In genomic region chr1:19484338-19484792, GRCh38 we compare ENCODE assay signal across 8 cellular contexts. TPM values are rescaled to one million over a fixed set of nuclear protein-coding genes. Genes with fewer than 3 reads are reported as not detected.
DNase-seq lines count a peak whose midpoint lies in the region; ATAC-seq, FAIRE-seq and TF ChIP-seq lines count a peak whose summit lies in the region.

No MANE protein-coding gene starts in this region.

- no peaks in the 10 kb centered on the region for H3K27me3 Mint-ChIP-seq in activated naive CD8-positive, alpha-beta T cell
- no peaks in the 10 kb centered on the region for H3K27me3 Mint-ChIP-seq in stimulated activated naive CD8-positive, alpha-beta T cell treated with anti-CD3 and anti-CD28 coated beads, Interleukin-15, Interleukin-2, amounts not matched to agents 100 ng/mL and 50 ng/mL, for 24 hours

- H3K9me3 Mint-ChIP-seq in activated naive CD8-positive, alpha-beta T cell (ENCODE audit: low read depth), result no peaks in the 10 kb centered on the region
- H3K9me3 Mint-ChIP-seq in stimulated activated naive CD8-positive, alpha-beta T cell treated with anti-CD3 and anti-CD28 coated beads, Interleukin-15, Interleukin-2, amounts not matched to agents 100 ng/mL and 50 ng/mL, for 24 hours, result no peaks in the 10 kb centered on the region

- H2AFZ ChIP-seq in keratinocyte (ENCODE audit: control insufficient read depth, low read length), result no peak overlapping the region

- dilution Hi-C loops in keratinocyte (cut with MboI; ENCODE audit: extremely low pct_ligation_motif_present, low sequenced_read_pairs), result no loop called here

- no peak for FAIRE-seq in keratinocyte (lab: Jason Lieb, UNC)

- no peaks in the 10 kb centered on the region for H3K9me3 ChIP-seq in keratinocyte (ENCODE audit: control insufficient read depth, low read depth, low read length)

- peaks cover 7 to 16% of the 10 kb centered on the region in 2 experiments for H3K36me3 ChIP-seq in keratinocyte (ENCODE audit: control insufficient read depth in 2 of 2, extremely low read depth in 1 of 2, insufficient read depth in 2 of 2, low read length in 2 of 2)

- peaks cover 36% of the 10 kb centered on the region for H3K4me1 ChIP-seq in keratinocyte (ENCODE audit: control insufficient read depth, extremely low read depth, insufficient read depth, low read length)

- TF ChIP-seq CTCF in keratinocyte (optimal IDR thresholded peaks at IDR 0.05 in 1 of 3, IDR thresholded peaks at IDR 0.05 in 1 of 3, conservative IDR thresholded peaks at IDR 0.05 in 1 of 3; ENCODE audit: extremely low read depth in 1 of 3, insufficient read depth in 2 of 3, low read length in 3 of 3), result no peak

- peak overlapping the region; percentile 93 for H3K4me3 Mint-ChIP-seq in activated naive CD8-positive, alpha-beta T cell
- peak overlapping the region; percentile 94 for H3K4me3 Mint-ChIP-seq in stimulated activated naive CD8-positive, alpha-beta T cell treated with anti-CD3 and anti-CD28 coated beads, Interleukin-15, Interleukin-2, amounts not matched to agents 100 ng/mL and 50 ng/mL, for 24 hours

- peak overlapping the region; percentile 83 for H3K27ac ChIP-seq in keratinocyte (ENCODE audit: control insufficient read depth, insufficient read depth, low read length)

- peaks cover 74% of the 10 kb centered on the region for H3K4me1 Mint-ChIP-seq in activated naive CD8-positive, alpha-beta T cell (ENCODE audit: low read depth)
- peaks cover 71% of the 10 kb centered on the region for H3K4me1 Mint-ChIP-seq in stimulated activated naive CD8-positive, alpha-beta T cell treated with anti-CD3 and anti-CD28 coated beads, Interleukin-15, Interleukin-2, amounts not matched to agents 100 ng/mL and 50 ng/mL, for 24 hours (ENCODE audit: low read depth)

- H3K36me3 Mint-ChIP-seq in activated naive CD8-positive, alpha-beta T cell, result peaks cover 7% of the 10 kb centered on the region
- H3K36me3 Mint-ChIP-seq in stimulated activated naive CD8-positive, alpha-beta T cell treated with anti-CD3 and anti-CD28 coated beads, Interleukin-15, Interleukin-2, amounts not matched to agents 100 ng/mL and 50 ng/mL, for 24 hours (ENCODE audit: low read depth), result peaks cover 20% of the 10 kb centered on the region

- ATAC-seq in HG03280 (IDR thresholded peaks at IDR 0.05; ENCODE audit: unreplicated experiment) (no peak), HG02840 (IDR thresholded peaks at IDR 0.05; ENCODE audit: low FRiP score, unreplicated experiment) (no peak)

- peaks cover 44% of the 10 kb centered on the region for H4K20me1 ChIP-seq in keratinocyte (ENCODE audit: control insufficient read depth, extremely low read depth, insufficient read depth, low read length)

- H3K27ac Mint-ChIP-seq in activated naive CD8-positive, alpha-beta T cell, result peak overlapping the region; percentile 96
- peak overlapping the region; percentile 91 for H3K27ac Mint-ChIP-seq in stimulated activated naive CD8-positive, alpha-beta T cell treated with anti-CD3 and anti-CD28 coated beads, Interleukin-15, Interleukin-2, amounts not matched to agents 100 ng/mL and 50 ng/mL, for 24 hours

- DNase-seq in stimulated activated CD4-positive, alpha-beta T cell treated with anti-CD3 and anti-CD28 coated beads, Interleukin-4, amount 100 ng/mL, for 1 hour, result peak; percentile 42
- DNase-seq in stimulated activated CD4-positive, alpha-beta T cell treated with anti-CD3 and anti-CD28 coated beads, Interleukin-1b, Interleukin-23, amount 100 ng/mL, for 48 hours, result no peak
- DNase-seq in keratinocyte (ENCODE audit: low read depth, low spot score) (no peak), SIG-M5 treated with dmso at 0.1 percent for 504 hours (lab: John Stamatoyannopoulos, UW; ENCODE audit: unreplicated experiment) (no peak)

- H3K27me3 ChIP-seq in keratinocyte (ENCODE audit: control insufficient read depth, extremely low read depth, insufficient read depth, low read length), result no peaks in the 10 kb centered on the region

- peaks cover 61% of the 10 kb centered on the region for H3K79me2 ChIP-seq in keratinocyte (ENCODE audit: control insufficient read depth, insufficient read depth, low read length)

- H3K4me3 ChIP-seq in keratinocyte (ENCODE audit: control insufficient read depth in 2 of 3, extremely low read depth in 1 of 3, insufficient read depth in 2 of 3, low read depth in 1 of 3, low read length in 3 of 3), result peak overlapping the region; percentile 88 to 96 (median 95)

- H3K9ac ChIP-seq in keratinocyte (ENCODE audit: control insufficient read depth, extremely low read depth, insufficient read depth, low read length), result peak overlapping the region; percentile 90

- H3K9me1 ChIP-seq in keratinocyte (ENCODE audit: control insufficient read depth, extremely low read depth, insufficient read depth, low read length), result peaks cover 6% of the 10 kb centered on the region

- peak overlapping the region; percentile 96 for H3K4me2 ChIP-seq in keratinocyte (ENCODE audit: control insufficient read depth, extremely low read depth, insufficient read depth, low read depth, low read length)

RNA-seq across cellular contexts. Expression of gene CAPZB, which starts 1.0 kb away (rescaled TPM):
- polyA plus RNA-seq in keratinocyte, result 143 to 422 TPM (median 193 TPM) in 3 replicates
- 187 TPM for polyA plus RNA-seq in keratinocyte (2011; ENCODE audit: low read depth)
- 320 and 360 TPM in 2 replicates for polyA plus RNA-seq in keratinocyte (2011; cell fraction: cytosol; rRNA removed)
- polyA plus RNA-seq in keratinocyte (2011; cell fraction: nucleus; rRNA removed), result 149 and 152 TPM in 2 replicates
- polyA plus RNA-seq in keratinocyte (2012; ENCODE audit: low replicate concordance), result 200 and 358 TPM in 2 replicates
- 121 to 170 TPM (median 134 TPM) in 3 replicates for polyA minus RNA-seq in keratinocyte
- 138 TPM for polyA minus RNA-seq in keratinocyte (2011; cell fraction: cytosol; rRNA and poly(A)+ RNA removed)
- polyA minus RNA-seq in keratinocyte (2011; cell fraction: nucleus; rRNA and poly(A)+ RNA removed), result 36.9 and 59.7 TPM in 2 replicates
